Comparison of ENCODE assay signal across 11 cellular contexts in genomic region chr6:9482030-9482731, GRCh38.
A peak's percentile ranks its signal among the peaks of the same experiment; 100 is the strongest.
DNase-seq lines count a peak whose midpoint lies in the region; ATAC-seq, FAIRE-seq and TF ChIP-seq lines count a peak whose summit lies in the region.
"Had no signal": no experiment of that assay in that cellular context is flagged by ENCODE, and none has a peak within 500 bp of the region (broad histone marks: within the 10 kb centered on the region; RNA-seq: fewer than 3 reads in every experiment).

No MANE protein-coding gene starts in this region.

- H3K27ac ChIP-seq in endothelial cell of umbilical vein (ENCODE audit: insufficient read depth, low read depth, low read length) (peak overlapping the region; percentile 65), osteoblast (ENCODE audit: low read depth, low read length) (peak overlapping the region; percentile 38), WERI-Rb-1 (no peak overlapping the region)
- H3K27ac ChIP-seq: transverse colon had no signal

- no peak for ATAC-seq in HG03460 (IDR thresholded peaks at IDR 0.05; ENCODE audit: unreplicated experiment)
- ATAC-seq: T-helper 17 cell had no signal

- intact Hi-C loops in endothelial cell of umbilical vein (cut with micrococcal nuclease) = loop anchor here (1.0 kb wide), 3 partner anchors 21 to 55 kb away; no protein-coding TSS in a partner anchor

- FAIRE-seq in endothelial cell of umbilical vein (lab: Jason Lieb, UNC) = peak; percentile 52

- no peak overlapping the region for H2AFZ ChIP-seq in endothelial cell of umbilical vein (ENCODE audit: low read depth, low read length)
- no peak overlapping the region for H2AFZ ChIP-seq in osteoblast (ENCODE audit: low read length)

- CTCF ChIA-PET in endothelial cell of umbilical vein (lab: Charles Lee) = interaction anchor here (1.0 to 1.3 kb wide), 4 partner anchors 14 to 68 kb away, joined by 3 to 8 read pairs (median 4); no protein-coding TSS in a partner anchor

- H3K9me1 ChIP-seq in endothelial cell of umbilical vein (replicated peaks; ENCODE audit: control insufficient read depth, extremely low read depth, insufficient read depth, low read length) = no peaks in the 10 kb centered on the region

- H3K4me1 ChIP-seq in endothelial cell of umbilical vein (ENCODE audit: control insufficient read depth, extremely low read depth, insufficient read depth, low read length) (peaks cover 19% of the 10 kb centered on the region), osteoblast (ENCODE audit: insufficient read depth, low read length) (peaks cover 10% of the 10 kb centered on the region)
- H3K4me1 ChIP-seq: HAP-1, transverse colon had no signal

- dilution Hi-C loops in endothelial cell of umbilical vein (cut with MboI; ENCODE audit: extremely low pct_ligation_motif_present, low sequenced_read_pairs) = no loop called here

- H3K9ac ChIP-seq in endothelial cell of umbilical vein (replicated peaks; ENCODE audit: extremely low read depth, insufficient read depth, low read length) = peak overlapping the region; percentile 55

- H3K4me3 ChIP-seq in endothelial cell of umbilical vein (replicated peaks in 1 of 3; ENCODE audit: insufficient read depth in 1 of 3, low read depth in 1 of 3, low read length in 3 of 3) = no peak overlapping the region
- H3K4me3 ChIP-seq in osteoblast (ENCODE audit: insufficient read depth, low read length) = no peak overlapping the region
- no peak overlapping the region for H3K4me3 ChIP-seq in WERI-Rb-1 (ENCODE audit: low read depth, low read length)
- H3K4me3 ChIP-seq: HAP-1, transverse colon had no signal

- H3K4me2 ChIP-seq in endothelial cell of umbilical vein (ENCODE audit: insufficient read depth, low read length) = peak overlapping the region; percentile 4
- H3K4me2 ChIP-seq in osteoblast (ENCODE audit: insufficient read depth, low read length) = peak overlapping the region; percentile 34

- H3K27me3 ChIP-seq in endothelial cell of umbilical vein (ENCODE audit: control insufficient read depth in 2 of 2, insufficient read depth in 2 of 2, low read length in 2 of 2) (no peaks in the 10 kb centered on the region), osteoblast (ENCODE audit: insufficient read depth, low read length) (no peaks in the 10 kb centered on the region), WERI-Rb-1 (ENCODE audit: insufficient read depth, low read depth, severe bottlenecking) (no peaks in the 10 kb centered on the region)
- H3K27me3 ChIP-seq: transverse colon had no signal

- BruUV-seq in endothelial cell of umbilical vein (replicated peaks; lab: Mats Ljungman, UMichigan) = TSS peak; percentile 63

- TF ChIP-seq CTCF in endothelial cell of umbilical vein (IDR thresholded peaks at IDR 0.05; ENCODE audit: extremely low read depth in 1 of 2, insufficient read depth in 1 of 2, low read depth in 1 of 2, low read length in 2 of 2) (no peak), osteoblast (IDR thresholded peaks at IDR 0.05; ENCODE audit: extremely low read depth, low read depth, low read length) (no peak), WERI-Rb-1 (IDR thresholded peaks at IDR 0.05; ENCODE audit: low read depth, low read length) (no peak)

- no peaks in the 10 kb centered on the region for H3K36me3 ChIP-seq in endothelial cell of umbilical vein (ENCODE audit: control insufficient read depth in 2 of 2, extremely low read depth in 1 of 2, insufficient read depth in 2 of 2, low read length in 2 of 2)
- no peaks in the 10 kb centered on the region for H3K36me3 ChIP-seq in osteoblast (ENCODE audit: insufficient read depth, low read length)
- H3K36me3 ChIP-seq in WERI-Rb-1 = no peaks in the 10 kb centered on the region
- H3K36me3 ChIP-seq: HAP-1, transverse colon had no signal

- POLR2A ChIA-PET in endothelial cell of umbilical vein (lab: Charles Lee) = interaction anchor here (0.6 kb wide), 1 partner anchor 21 kb away, joined by 3 read pairs; no protein-coding TSS in a partner anchor

- no peaks in the 10 kb centered on the region for H3K9me3 ChIP-seq in endothelial cell of umbilical vein (replicated peaks; ENCODE audit: control insufficient read depth, insufficient read depth, low read length)
- no peaks in the 10 kb centered on the region for H3K9me3 ChIP-seq in osteoblast (ENCODE audit: low read depth, low read length)
- H3K9me3 ChIP-seq in WERI-Rb-1 (ENCODE audit: severe bottlenecking) = no peaks in the 10 kb centered on the region
- H3K9me3 ChIP-seq: HAP-1, transverse colon had no signal

- H4K20me1 ChIP-seq in endothelial cell of umbilical vein (replicated peaks; ENCODE audit: control insufficient read depth, extremely low read depth, insufficient read depth, low read length) = no peaks in the 10 kb centered on the region
- no peaks in the 10 kb centered on the region for H4K20me1 ChIP-seq in osteoblast (ENCODE audit: insufficient read depth, low read length)

- TF ChIP-seq POLR2A in endothelial cell of umbilical vein (IDR thresholded peaks at IDR 0.05; ENCODE audit: low read depth, low read length) = no peak

- H3K79me2 ChIP-seq in endothelial cell of umbilical vein (ENCODE audit: control insufficient read depth, insufficient read depth, low read length) = no peaks in the 10 kb centered on the region
- H3K79me2 ChIP-seq in osteoblast (ENCODE audit: insufficient read depth, low read length) = no peaks in the 10 kb centered on the region

- DNase-seq in EL (peak; percentile 97), NCI-H2227 (lab: John Stamatoyannopoulos, UW; ENCODE audit: unreplicated experiment) (peak; percentile 30), endothelial cell of umbilical vein (ENCODE audit: low read depth, low spot score) (peak; percentile 86), osteoblast (ENCODE audit: insufficient read length, low spot score, missing footprints) (no peak), WERI-Rb-1 (no peak), NCI-H1105 (lab: John Stamatoyannopoulos, UW) (no peak), NCI-H1930 (lab: John Stamatoyannopoulos, UW) (no peak)
- DNase-seq: T-helper 17 cell, transverse colon had no signal

TF ChIP-seq in endothelial cell of umbilical vein, 7 proteins besides CTCF, POLR2A, EP300 and RAD21:
- TF ChIP-seq MAX (IDR thresholded peaks at IDR 0.05; ENCODE audit: insufficient read depth, insufficient read length) (no peak), POLR2AphosphoS5 (IDR thresholded peaks at IDR 0.05; ENCODE audit: insufficient read depth, low read depth, low read length) (peak; percentile 27), MYC (IDR thresholded peaks at IDR 0.05; ENCODE audit: low read depth, low read length) (no peak), JUN (IDR thresholded peaks at IDR 0.05; ENCODE audit: borderline replicate concordance, insufficient read depth, insufficient read length, low read depth) (peak; percentile 96), GATA2 (IDR thresholded peaks at IDR 0.05; ENCODE audit: insufficient read depth, insufficient read length, low read depth, low read length) (peak; percentile 13), FOS (IDR thresholded peaks at IDR 0.05; ENCODE audit: borderline replicate concordance, insufficient read depth, low read length) (peak; percentile 91), EZH2 (IDR thresholded peaks at IDR 0.05; ENCODE audit: borderline replicate concordance, low read depth, low read length, severe bottlenecking) (no peak)

Comparison
In these comparisons a context has a peak if more than half of its experiments do, and no peak if none do; other contexts are left out.
1. DNase-seq: peak in EL (single experiment), NCI-H2227 (single experiment) and endothelial cell of umbilical vein (single experiment); none in osteoblast (single experiment), WERI-Rb-1 (single experiment), NCI-H1105 (single experiment) and NCI-H1930 (0 of 2).